ENCODE assay signal across 8 cellular contexts in the genomic region with DNA sequence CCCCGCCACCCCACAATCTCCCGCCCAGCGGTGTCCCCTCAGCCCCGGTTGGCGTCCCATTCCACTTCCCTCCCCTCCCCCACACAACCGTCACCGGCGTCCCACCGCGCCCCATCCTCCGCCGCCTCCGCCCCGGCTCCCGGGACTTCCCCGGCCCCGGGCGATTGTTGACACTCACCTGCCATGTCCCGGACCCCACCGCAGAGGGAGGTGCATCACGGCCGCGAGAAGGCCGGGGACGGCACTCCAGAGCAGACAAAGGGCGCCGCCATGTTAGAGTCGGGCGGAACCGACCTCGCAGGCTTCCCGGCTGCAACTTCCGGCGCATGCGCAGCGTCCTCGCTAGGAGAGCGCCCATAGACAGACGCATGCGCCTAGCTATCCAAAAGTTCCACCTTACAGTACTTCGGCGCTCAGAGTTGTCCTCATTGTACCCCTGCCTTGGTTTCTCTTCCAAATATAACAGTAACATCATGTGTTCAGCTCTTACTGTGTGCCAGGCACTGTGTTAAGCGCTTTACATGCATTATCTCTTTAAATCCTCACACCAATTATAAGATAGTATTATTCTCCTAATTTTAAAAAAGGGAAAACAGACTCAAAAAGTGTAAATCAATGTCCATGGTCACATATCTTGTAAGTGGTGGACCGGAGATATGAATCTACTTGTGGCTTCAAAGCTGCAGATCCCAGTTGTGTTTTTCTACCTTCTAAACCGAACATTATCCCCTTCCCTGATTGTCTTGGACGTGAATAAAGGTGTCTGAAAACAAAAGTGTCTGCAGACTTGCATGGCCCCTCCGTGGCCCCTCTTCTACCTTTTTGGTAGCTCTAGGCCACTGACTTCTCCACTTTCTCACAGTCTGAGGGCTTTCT. TPM values are rescaled to one million over a fixed set of nuclear protein-coding genes. Genes with fewer than 3 reads are reported as not detected.
A peak's percentile ranks its signal among the peaks of the same experiment; 100 is the strongest.
DNase-seq lines count a peak whose midpoint lies in the region; ATAC-seq lines count a peak whose summit lies in the region.

A gene (minus strand): TSS at position 297 of the 876 bp plus-strand sequence. CDS start 27,606 bp downstream, outside the sequence.

- peak within 1 kb of the TSS; percentile 7 for H4K8ac ChIP-seq in mesendoderm (ENCODE audit: low read depth, low read length)

- no CpG with 5 or more reads among the region's 47 CpGs for WGBS in mesendoderm (ENCODE audit: extremely low coverage, insufficient coverage, low lambda C conversion rate)

- ATAC-seq in GM21381 (IDR thresholded peaks at IDR 0.05; ENCODE audit: unreplicated experiment), result peak; percentile 83
- peak; percentile 95 for ATAC-seq in activated CD8-positive, alpha-beta memory T cell treated with anti-CD3 and anti-CD28 coated beads, Interleukin-2, amount 10 ng/mL, durations not matched to agents 7 days and 5 days

- H3K18ac ChIP-seq in mesendoderm (ENCODE audit: low read length), result peak within 1 kb of the TSS; percentile 82

- peak within 1 kb of the TSS; percentile 88 for H4K5ac ChIP-seq in mesendoderm (ENCODE audit: low read length)

- no peak within 1 kb of the TSS for H2AK5ac ChIP-seq in mesendoderm (ENCODE audit: low read length)

- H3K9me3 ChIP-seq in HUES48 (ENCODE audit: control insufficient read depth, insufficient read depth, low read length) (no peaks in the 10 kb centered on the region), NT2/D1 (ENCODE audit: insufficient read depth, low read length) (no peaks in the 10 kb centered on the region), endocrine pancreas (ENCODE audit: control insufficient read depth, low read length) (no peaks in the 10 kb centered on the region)

- no peak within 1 kb of the TSS for H3K4ac ChIP-seq in mesendoderm (ENCODE audit: low read depth, low read length)

- H2BK5ac ChIP-seq in mesendoderm (ENCODE audit: low read length), result no peak within 1 kb of the TSS

- CTCF ChIA-PET in activated CD8-positive, alpha-beta memory T cell treated with anti-CD3 and anti-CD28 coated beads, Interleukin-2, amount 10 ng/mL, durations not matched to agents 7 days and 5 days (lab: Charles Lee), result interaction anchor here (0.5 to 2.8 kb wide), 12 partner anchors 8 to 278 kb away, joined by 3 to 12 read pairs (median 4); a partner anchor contains a TSS

- peak within 1 kb of the TSS; percentile 83 for H3K27ac Mint-ChIP-seq in activated CD8-positive, alpha-beta memory T cell treated with anti-CD3 and anti-CD28 coated beads, Interleukin-2, amount 10 ng/mL, durations not matched to agents 7 days and 5 days

- peak within 1 kb of the TSS; percentile 81 for H3K4me3 Mint-ChIP-seq in activated CD8-positive, alpha-beta memory T cell treated with anti-CD3 and anti-CD28 coated beads, Interleukin-2, amount 10 ng/mL, durations not matched to agents 7 days and 5 days

- no peaks in the 10 kb centered on the region for H3K9me3 Mint-ChIP-seq in activated CD8-positive, alpha-beta memory T cell treated with anti-CD3 and anti-CD28 coated beads, Interleukin-2, amount 10 ng/mL, durations not matched to agents 7 days and 5 days (ENCODE audit: low read depth)

- H2BK15ac ChIP-seq in mesendoderm (replicated peaks; ENCODE audit: low read depth), result no peak within 1 kb of the TSS

- no peaks in the 10 kb centered on the region for H3K79me2 ChIP-seq in mesendoderm (ENCODE audit: control insufficient read depth, insufficient read depth, low read length)

- peaks cover 21% of the 10 kb centered on the region for H3K36me3 Mint-ChIP-seq in activated CD8-positive, alpha-beta memory T cell treated with anti-CD3 and anti-CD28 coated beads, Interleukin-2, amount 10 ng/mL, durations not matched to agents 7 days and 5 days

- H3K4me3 ChIP-seq in HUES48 (ENCODE audit: low read depth, low read length) (peak within 1 kb of the TSS; percentile 64), NT2/D1 (ENCODE audit: insufficient read length, low read depth) (peak within 1 kb of the TSS; percentile 45), endocrine pancreas (ENCODE audit: control insufficient read depth, insufficient read depth, low read length) (peak within 1 kb of the TSS; percentile 77), mesendoderm (ENCODE audit: low read length) (peak within 1 kb of the TSS; percentile 91)

- H3K27me3 ChIP-seq in HUES48 (ENCODE audit: control insufficient read depth, insufficient read depth, low read length) (no peaks in the 10 kb centered on the region), NT2/D1 (ENCODE audit: insufficient read depth, insufficient read length) (no peaks in the 10 kb centered on the region), endocrine pancreas (ENCODE audit: control insufficient read depth, insufficient read depth, low read length) (no peaks in the 10 kb centered on the region), mesendoderm (ENCODE audit: insufficient read depth, low read length, poor library complexity) (no peaks in the 10 kb centered on the region)

- H3K9ac ChIP-seq in HUES48 (ENCODE audit: low read depth, low read length) (peak within 1 kb of the TSS; percentile 49; the same call in 1 of the 2 replicates), NT2/D1 (ENCODE audit: insufficient read length, low read depth) (peak within 1 kb of the TSS; percentile 71), endocrine pancreas (ENCODE audit: control insufficient read depth, insufficient read depth, low read length) (peak within 1 kb of the TSS; percentile 84), mesendoderm (ENCODE audit: low read length) (peak within 1 kb of the TSS; percentile 92)

- H3K23ac ChIP-seq in mesendoderm (ENCODE audit: low read length), result no peak within 1 kb of the TSS

- H3K27ac ChIP-seq in HUES48 (ENCODE audit: low read depth, low read length) (peak within 1 kb of the TSS; percentile 87), mesendoderm (ENCODE audit: low read depth, low read length) (peak within 1 kb of the TSS; percentile 25)

- H3K4me1 ChIP-seq in HUES48 (ENCODE audit: control insufficient read depth, insufficient read depth, low read length) (peaks cover 7% of the 10 kb centered on the region), NT2/D1 (ENCODE audit: insufficient read depth, insufficient read length) (no peaks in the 10 kb centered on the region), endocrine pancreas (ENCODE audit: control insufficient read depth, insufficient read depth, low read length) (no peaks in the 10 kb centered on the region), mesendoderm (ENCODE audit: control insufficient read depth, low read depth, low read length) (peaks cover 3% of the 10 kb centered on the region)

- peaks cover 24% of the 10 kb centered on the region for H3K4me1 Mint-ChIP-seq in activated CD8-positive, alpha-beta memory T cell treated with anti-CD3 and anti-CD28 coated beads, Interleukin-2, amount 10 ng/mL, durations not matched to agents 7 days and 5 days

- peak within 1 kb of the TSS; percentile 98 for H3K56ac ChIP-seq in mesendoderm (ENCODE audit: low read length)

- H3K27me3 Mint-ChIP-seq in activated CD8-positive, alpha-beta memory T cell treated with anti-CD3 and anti-CD28 coated beads, Interleukin-2, amount 10 ng/mL, durations not matched to agents 7 days and 5 days, result no peaks in the 10 kb centered on the region

- H3K4me2 ChIP-seq in mesendoderm (ENCODE audit: low read length), result peak within 1 kb of the TSS; percentile 95

- H3K79me1 ChIP-seq in mesendoderm (ENCODE audit: low read length), result peaks cover 6% of the 10 kb centered on the region

- H3K36me3 ChIP-seq in HUES48 (ENCODE audit: control insufficient read depth, insufficient read depth, low read length) (peaks cover 9% of the 10 kb centered on the region), NT2/D1 (ENCODE audit: insufficient read depth, insufficient read length, low read length) (peaks cover 17% of the 10 kb centered on the region), endocrine pancreas (ENCODE audit: control insufficient read depth, insufficient read depth, low read length) (peaks cover 5% of the 10 kb centered on the region), mesendoderm (ENCODE audit: control insufficient read depth, insufficient read depth, low read length) (no peaks in the 10 kb centered on the region)

- H2BK120ac ChIP-seq in mesendoderm (ENCODE audit: low read depth, low read length), result no peak within 1 kb of the TSS

- DNase-seq in COLO668 (lab: John Stamatoyannopoulos, UW; ENCODE audit: unreplicated experiment) (peak; percentile 99), NT2/D1 (ENCODE audit: low read depth, low spot score) (peak; percentile 82), mesendoderm (peak; percentile 96)
- DNase-seq in activated CD8-positive, alpha-beta memory T cell treated with anti-CD3 and anti-CD28 coated beads, Interleukin-2, amount 10 ng/mL, durations not matched to agents 7 days and 5 days, result peak; percentile 96
- peak; percentile 95 for DNase-seq in stimulated activated CD8-positive, alpha-beta memory T cell treated with anti-CD3 and anti-CD28 coated beads, Interleukin-12 subunit alpha, Interleukin-12 subunit beta, amount 100 ng/mL, for 4 hours (ENCODE audit: low read depth)

RNA-seq across cellular contexts. Expression of the gene that starts here (rescaled TPM):
- total RNA-seq in activated CD8-positive, alpha-beta memory T cell treated with anti-CD3 and anti-CD28 coated beads, Interleukin-2, amount 10 ng/mL, durations not matched to agents 7 days and 5 days, result 10 to 100 TPM; 55.8 to 68.8 TPM
- 16.0 TPM for polyA plus RNA-seq in mesendoderm (2013, experiment 1 of 2)
- polyA plus RNA-seq in mesendoderm (2013, experiment 2 of 2), result 15.4 TPM

Comparison
In these comparisons a context has a peak if more than half of its experiments do, and no peak if none do; other contexts are left out.
1. Peak in every context shown above with its lines: DNase-seq, ATAC-seq, H3K4me3 ChIP-seq and H3K27ac ChIP-seq.